23 cellular contexts compared by ENCODE assay signal in genomic region chr4:7183161-7183560, GRCh38. TPM values are rescaled to one million over a fixed set of nuclear protein-coding genes. Genes with fewer than 3 reads are reported as not detected.
DNase-seq lines count a peak whose midpoint lies in the region; ATAC-seq and TF ChIP-seq lines count a peak whose summit lies in the region.
"Had no signal": no experiment of that assay in that cellular context is flagged by ENCODE, and none has a peak within 500 bp of the region (broad histone marks: within the 10 kb centered on the region; RNA-seq: fewer than 3 reads in every experiment).

No MANE protein-coding gene starts in this region.

- no peak for TF ChIP-seq CTCF in WERI-Rb-1 (IDR thresholded peaks at IDR 0.05; ENCODE audit: low read depth, low read length)

- H3K9me3 ChIP-seq in Karpas-422 (ENCODE audit: low read length) (peaks cover 8% of the 10 kb centered on the region), WERI-Rb-1 (ENCODE audit: severe bottlenecking) (peaks cover 7% of the 10 kb centered on the region)

- H3K9me2 ChIP-seq in Karpas-422 (replicated peaks; ENCODE audit: insufficient read depth, low read length) = no peaks in the 10 kb centered on the region

- no peak overlapping the region for H3K27ac Mint-ChIP-seq in activated naive CD8-positive, alpha-beta T cell treated with anti-CD3 and anti-CD28 coated beads, Interleukin-2, amount 10 ng/mL, durations not matched to agents 7 days and 5 days
- H3K27ac Mint-ChIP-seq: HFFc6; stimulated activated memory B cell treated with anti-CD40 and anti-IgM and Interleukin-4, amounts not matched to agents 10 μg/mL and 1 μg/mL and 100 μg/mL, for 72 hours; T-cell had no signal

- peaks cover 9% of the 10 kb centered on the region for H3K27me3 Mint-ChIP-seq in activated naive CD8-positive, alpha-beta T cell treated with anti-CD3 and anti-CD28 coated beads, Interleukin-2, amount 10 ng/mL, durations not matched to agents 7 days and 5 days

- peak overlapping the region; percentile 56 for H3K9ac ChIP-seq in Karpas-422 (ENCODE audit: low read length)
- H3K9ac ChIP-seq: BLaER1 treated with 17β-estradiol and CSF1 and Interleukin-3, amounts not matched to agents 10 nM and 100 nM had no signal

- ATAC-seq in activated naive CD8-positive, alpha-beta T cell treated with anti-CD3 and anti-CD28 coated beads, Interleukin-2, amount 10 ng/mL, durations not matched to agents 7 days and 5 days (ENCODE audit: low read depth) = peak; percentile 75
- no peak for ATAC-seq in HG02852 (IDR thresholded peaks at IDR 0.05; ENCODE audit: unreplicated experiment)
- ATAC-seq: A549; heart left ventricle; stimulated activated memory B cell treated with anti-CD40 and anti-IgM and Interleukin-4, amounts not matched to agents 10 μg/mL and 1 μg/mL and 100 μg/mL, for 72 hours; T-cell had no signal

- H3K4me2 ChIP-seq in Karpas-422 (ENCODE audit: low read depth, low read length, poor library complexity, severe bottlenecking) = peak overlapping the region; percentile 54
- H3K4me2 ChIP-seq: A549 had no signal

- H3K4me1 Mint-ChIP-seq in activated naive CD8-positive, alpha-beta T cell treated with anti-CD3 and anti-CD28 coated beads, Interleukin-2, amount 10 ng/mL, durations not matched to agents 7 days and 5 days = peaks cover 12% of the 10 kb centered on the region
- H3K4me1 Mint-ChIP-seq: stimulated activated memory B cell treated with anti-CD40 and anti-IgM and Interleukin-4, amounts not matched to agents 10 μg/mL and 1 μg/mL and 100 μg/mL, for 72 hours had no signal

- H2AFZ ChIP-seq in Karpas-422 (ENCODE audit: low read length) = peak overlapping the region; percentile 14; the same call in 1 of the 2 replicates

- H3K79me2 ChIP-seq in Karpas-422 (ENCODE audit: low read length) = no peaks in the 10 kb centered on the region

- H3K4me1 ChIP-seq in Karpas-422 (ENCODE audit: low read length) = peaks cover 49% of the 10 kb centered on the region
- H3K4me1 ChIP-seq: A549, heart left ventricle, upper lobe of left lung had no signal

- H4K20me1 ChIP-seq in Karpas-422 (ENCODE audit: insufficient read depth, low read depth, low read length) = no peaks in the 10 kb centered on the region
- H4K20me1 ChIP-seq: BLaER1 treated with 17β-estradiol and CSF1 and Interleukin-3, amounts not matched to agents 10 nM and 100 nM had no signal

- H3K9me3 Mint-ChIP-seq in activated naive CD8-positive, alpha-beta T cell treated with anti-CD3 and anti-CD28 coated beads, Interleukin-2, amount 10 ng/mL, durations not matched to agents 7 days and 5 days = peaks cover 8% of the 10 kb centered on the region

- H3K36me3 Mint-ChIP-seq in activated naive CD8-positive, alpha-beta T cell treated with anti-CD3 and anti-CD28 coated beads, Interleukin-2, amount 10 ng/mL, durations not matched to agents 7 days and 5 days = peaks cover 4% of the 10 kb centered on the region

- H3K4me3 ChIP-seq in Karpas-422 (ENCODE audit: low read length) = peak overlapping the region; percentile 34
- H3K4me3 ChIP-seq in WERI-Rb-1 (ENCODE audit: low read depth, low read length) = no peak overlapping the region
- H3K4me3 ChIP-seq: A549; BLaER1 treated with 17β-estradiol and CSF1 and Interleukin-3, amounts not matched to agents 10 nM and 100 nM; heart left ventricle; upper lobe of left lung had no signal

- H3K27me3 ChIP-seq in Karpas-422 (ENCODE audit: low read length) (no peaks in the 10 kb centered on the region), WERI-Rb-1 (ENCODE audit: insufficient read depth, low read depth, severe bottlenecking) (no peaks in the 10 kb centered on the region)
- H3K27me3 ChIP-seq: BLaER1 treated with 17β-estradiol and CSF1 and Interleukin-3, amounts not matched to agents 10 nM and 100 nM had no signal

- H3K4me3 Mint-ChIP-seq in activated naive CD8-positive, alpha-beta T cell treated with anti-CD3 and anti-CD28 coated beads, Interleukin-2, amount 10 ng/mL, durations not matched to agents 7 days and 5 days = no peak overlapping the region
- H3K4me3 Mint-ChIP-seq: HFFc6; naive B cell; stimulated activated memory B cell treated with anti-CD40 and anti-IgM and Interleukin-4, amounts not matched to agents 10 μg/mL and 1 μg/mL and 100 μg/mL, for 72 hours; T-cell had no signal

- peak; percentile 34 to 61 for DNase-seq in activated CD4-positive, alpha-beta T cell treated with anti-CD3 and anti-CD28 coated beads, Interleukin-2, amount 50 U/mL, for 48 hours
- no peak for DNase-seq in activated CD4-positive, alpha-beta T cell treated with anti-CD3 and anti-CD28 coated beads for 1 hour
- DNase-seq in Karpas-422 (peak; percentile 91), renal cortical epithelial cell (ENCODE audit: low read depth) (peak; percentile 29), substantia nigra (lab: John Stamatoyannopoulos, UW) (no peak), WERI-Rb-1 (no peak)
- DNase-seq in activated naive CD8-positive, alpha-beta T cell treated with anti-CD3 and anti-CD28 coated beads, Interleukin-2, amount 10 ng/mL, durations not matched to agents 7 days and 5 days = no peak
- DNase-seq: anterior cingulate cortex, heart left ventricle, HFFc6, KG1, naive B cell, NCI-H1048, NCI-H2081 treated with DMSO at 0.1 percent for 48 hours, NCI-H69, OCI-M1, SHP77 treated with DMSO at 0.1 percent for 48 hours, T-cell, upper lobe of left lung had no signal

- H3K36me3 ChIP-seq in Karpas-422 (ENCODE audit: insufficient read depth, low read length) (no peaks in the 10 kb centered on the region), WERI-Rb-1 (no peaks in the 10 kb centered on the region)
- H3K36me3 ChIP-seq: BLaER1 treated with 17β-estradiol and CSF1 and Interleukin-3, amounts not matched to agents 10 nM and 100 nM; heart left ventricle; upper lobe of left lung had no signal

- POLR2A ChIA-PET in activated naive CD8-positive, alpha-beta T cell treated with anti-CD3 and anti-CD28 coated beads, Interleukin-2, amount 10 ng/mL, durations not matched to agents 7 days and 5 days (lab: Charles Lee) = no interaction called here

- H3K27ac ChIP-seq in Karpas-422 (ENCODE audit: low read length) (peak overlapping the region; percentile 98), substantia nigra (ENCODE audit: low read depth, low read length, poor library complexity, severe bottlenecking) (no peak overlapping the region), WERI-Rb-1 (no peak overlapping the region)
- H3K27ac ChIP-seq: A549; BLaER1 treated with 17β-estradiol and CSF1 and Interleukin-3, amounts not matched to agents 10 nM and 100 nM; heart left ventricle; upper lobe of left lung had no signal

RNA-seq across cellular contexts. Expression of gene SORCS2, which starts 9.2 kb away (rescaled TPM):
- not detected in 2 replicates for total RNA-seq in Karpas-422 (2014; rRNA removed; shearing (Covaris generic); ENCODE audit: low replicate concordance)
- not detected for total RNA-seq in activated naive CD8-positive, alpha-beta T cell treated with anti-CD3 and anti-CD28 coated beads, Interleukin-2, amount 10 ng/mL, durations not matched to agents 7 days and 5 days
- 1.0 and 11.0 TPM in 2 replicates for total RNA-seq in renal cortical epithelial cell

Comparison
In these comparisons a context has a peak if more than half of its experiments do, and no peak if none do; other contexts are left out.
1. DNase-seq: peak in activated CD4-positive, alpha-beta T cell treated with anti-CD3 and anti-CD28 coated beads, Interleukin-2, amount 50 U/mL, for 48 hours (2 of 2), Karpas-422 (single experiment) and renal cortical epithelial cell (single experiment); none in activated CD4-positive, alpha-beta T cell treated with anti-CD3 and anti-CD28 coated beads for 1 hour (single experiment), activated naive CD8-positive, alpha-beta T cell treated with anti-CD3 and anti-CD28 coated beads, Interleukin-2, amount 10 ng/mL, durations not matched to agents 7 days and 5 days (single experiment), substantia nigra (0 of 49) and WERI-Rb-1 (single experiment).